8 cellular contexts compared by ENCODE assay signal in genomic region chr11:20609727-20610707, GRCh38. TPM values are rescaled to one million over a fixed set of nuclear protein-coding genes. Genes with fewer than 3 reads are reported as not detected.
DNase-seq lines count a peak whose midpoint lies in the region; ATAC-seq and TF ChIP-seq lines count a peak whose summit lies in the region.

No MANE protein-coding gene starts in this region.

- H3K9me3 ChIP-seq in right atrium auricular region (no peaks in the 10 kb centered on the region), gastrocnemius medialis (no peaks in the 10 kb centered on the region)

- intact Hi-C loops in gastrocnemius medialis (cut with DNase I; ENCODE audit: low total_unique reads): loop anchor here (1.0 kb wide), 2 partner anchors 223 to 482 kb away; partner anchors contain the start of gene PRMT3

- H3K4me1 ChIP-seq in right atrium auricular region (no peaks in the 10 kb centered on the region), gastrocnemius medialis (peaks cover 0 to 4% of the 10 kb centered on the region in 2 donors)

- H3K4me3 ChIP-seq in right atrium auricular region (no peak overlapping the region), gastrocnemius medialis (no peak overlapping the region)

- H3K36me3 ChIP-seq in right atrium auricular region (no peaks in the 10 kb centered on the region), gastrocnemius medialis (no peaks in the 10 kb centered on the region)

- peak; percentile 89 to 95 (median 94) for DNase-seq in NCI-H1417 (lab: John Stamatoyannopoulos, UW)
- DNase-seq in NCI-H1417 treated with DMSO at 0.1 percent for 48 hours (lab: John Stamatoyannopoulos, UW): no peak
- DNase-seq in NCI-H1105 (lab: John Stamatoyannopoulos, UW): peak; percentile 92
- DNase-seq in SW480 (ENCODE audit: low spot score): peak; percentile 68
- DNase-seq in amniotic epithelial cell (ENCODE audit: low read depth): peak; percentile 44
- peak; percentile 71 for DNase-seq in right atrium auricular region (ENCODE audit: low spot score)
- peak; percentile 15 to 27 for DNase-seq in gastrocnemius medialis

- H3K27ac ChIP-seq in right atrium auricular region (no peak overlapping the region), gastrocnemius medialis (no peak overlapping the region)

- in situ Hi-C loops in gastrocnemius medialis (cut with MboI; ENCODE audit: low sequenced_read_pairs in 4 of 4): loop anchor here (10.0 to 25.0 kb wide), 3 partner anchors 215 to 473 kb away; partner anchors contain the start of gene PRMT3 (in 2 of the 4)

- ATAC-seq in HG02798 (IDR thresholded peaks at IDR 0.05; ENCODE audit: poor library complexity, unreplicated experiment): peak; percentile 99
- ATAC-seq in gastrocnemius medialis: peak in 1 of 2 donors; percentile 70

- no peak for TF ChIP-seq POLR2A in gastrocnemius medialis (IDR thresholded peaks at IDR 0.05)

- peak; percentile 95 to 96 for TF ChIP-seq CTCF in right atrium auricular region (IDR thresholded peaks at IDR 0.05)
- peak; percentile 71 to 88 (median 79) for TF ChIP-seq CTCF in gastrocnemius medialis (IDR thresholded peaks at IDR 0.05 in 4 of 5, conservative IDR thresholded peaks at IDR 0.05 in 1 of 5)

- H3K27me3 ChIP-seq in right atrium auricular region (peaks cover 5% of the 10 kb centered on the region in 2 donors), gastrocnemius medialis (peaks cover 21 to 34% (median 28%) of the 10 kb centered on the region in 3 donors)

RNA-seq across cellular contexts. Expression of gene SLC6A5, which starts 10.6 kb away (rescaled TPM):
- under 1 TPM in 1 of 2 donors, not detected in 1; 0.11 TPM for total RNA-seq in right atrium auricular region
- total RNA-seq in gastrocnemius medialis: not detected

RNA-seq across cellular contexts. Expression of gene NELL1, which starts 59.4 kb away (rescaled TPM):
- total RNA-seq in right atrium auricular region (not detected), gastrocnemius medialis (not detected)
